In genomic region chr2:10901565-10901964, GRCh38 we compare ENCODE assay signal across 25 cellular contexts. TPM values are rescaled to one million over a fixed set of nuclear protein-coding genes. Genes with fewer than 3 reads are reported as not detected.
DNase-seq lines count a peak whose midpoint lies in the region; ATAC-seq and TF ChIP-seq lines count a peak whose summit lies in the region.
"Had no signal": no experiment of that assay in that cellular context is flagged by ENCODE, and none has a peak within 500 bp of the region (broad histone marks: within the 10 kb centered on the region; RNA-seq: fewer than 3 reads in every experiment).

No MANE protein-coding gene starts in this region.

- no peak overlapping the region for H2BK15ac ChIP-seq in H9 (ENCODE audit: low read depth, low read length)

- H3K18ac ChIP-seq in H9 (ENCODE audit: insufficient read length, low read depth, low read length): no peak overlapping the region

- no peaks in the 10 kb centered on the region for H3K4me1 Mint-ChIP-seq in activated CD8-positive, alpha-beta T cell treated with anti-CD3 and anti-CD28 coated beads for 36 hours (ENCODE audit: low read depth)
- peaks cover 10 to 13% of the 10 kb centered on the region in 2 experiments for H3K4me1 Mint-ChIP-seq in H9
- H3K4me1 Mint-ChIP-seq: immature natural killer cell, T-helper 17 cell had no signal

- no peak overlapping the region for H2BK120ac ChIP-seq in H9 (ENCODE audit: low read depth, low read length, poor library complexity, severe bottlenecking)

- no peak overlapping the region for H4K5ac ChIP-seq in H9 (ENCODE audit: insufficient read length, low read depth, low read length)

- H3K23me2 ChIP-seq in H9 (ENCODE audit: insufficient read length, low read depth, low read length, poor library complexity, severe bottlenecking): no peaks in the 10 kb centered on the region

- H3K27me3 ChIP-seq in HUES48 (ENCODE audit: control insufficient read depth, insufficient read depth, low read length) (no peaks in the 10 kb centered on the region), foreskin keratinocyte (peaks cover 10% of the 10 kb centered on the region), H9 (ENCODE audit: insufficient read depth, low read length) (no peaks in the 10 kb centered on the region)
- H3K27me3 ChIP-seq: BLaER1 treated with 17β-estradiol and CSF1 and Interleukin-3, amounts not matched to agents 10 nM and 100 nM; brain microvascular endothelial cell; Peyer's patch; right atrium auricular region had no signal

- H3K27ac Mint-ChIP-seq in activated CD8-positive, alpha-beta T cell treated with anti-CD3 and anti-CD28 coated beads for 36 hours: no peak overlapping the region
- no peak overlapping the region for H3K27ac Mint-ChIP-seq in H9
- H3K27ac Mint-ChIP-seq: activated naive CD4-positive, alpha-beta T cell treated with anti-CD3 and anti-CD28 coated beads, Interleukin-2, amount 50 U/mL, for 72 hours; immature natural killer cell; T-helper 17 cell had no signal

- H3K36me3 ChIP-seq in HUES48 (ENCODE audit: control insufficient read depth, insufficient read depth, low read length): no peaks in the 10 kb centered on the region
- H3K36me3 ChIP-seq: BLaER1 treated with 17β-estradiol and CSF1 and Interleukin-3, amounts not matched to agents 10 nM and 100 nM; brain microvascular endothelial cell; Peyer's patch; right atrium auricular region had no signal

- H3K9me3 Mint-ChIP-seq in activated CD8-positive, alpha-beta T cell treated with anti-CD3 and anti-CD28 coated beads for 36 hours: no peaks in the 10 kb centered on the region
- peaks cover 19 to 23% of the 10 kb centered on the region in 2 experiments for H3K9me3 Mint-ChIP-seq in H9
- H3K9me3 Mint-ChIP-seq: activated naive CD4-positive, alpha-beta T cell treated with anti-CD3 and anti-CD28 coated beads, Interleukin-2, amount 50 U/mL, for 72 hours; immature natural killer cell had no signal

- CTCF ChIA-PET in activated CD8-positive, alpha-beta T cell treated with anti-CD3 and anti-CD28 coated beads for 36 hours (lab: Charles Lee): interaction anchor here (0.6 to 1.8 kb wide), 3 partner anchors 8 to 66 kb away, joined by 3 to 4 read pairs (median 3); no protein-coding TSS in a partner anchor

- no peak overlapping the region for H2BK20ac ChIP-seq in H9 (ENCODE audit: low read depth, low read length, poor library complexity, severe bottlenecking)

- no peak overlapping the region for H4K91ac ChIP-seq in H9 (ENCODE audit: insufficient read length, low read depth, low read length)

- ATAC-seq in foreskin keratinocyte (peak; percentile 23), HG03342 (IDR thresholded peaks at IDR 0.05; ENCODE audit: unreplicated experiment) (no peak)
- ATAC-seq in activated CD8-positive, alpha-beta T cell treated with anti-CD3 and anti-CD28 coated beads for 36 hours: no peak
- ATAC-seq: activated CD4-positive, CD25-positive, alpha-beta regulatory T cell treated with anti-CD3 and anti-CD28 coated beads, Interleukin-2, amount 50 U/mL, for 24 hours; activated naive CD4-positive, alpha-beta T cell treated with anti-CD3 and anti-CD28 coated beads, Interleukin-2, amount 50 U/mL, for 72 hours; stimulated activated naive CD8-positive, alpha-beta T cell treated with anti-CD3 and anti-CD28 coated beads, Interleukin-15, Interleukin-2, amounts not matched to agents 100 U/mL and 50 U/mL, for 24 hours; T-helper 17 cell had no signal

- POLR2A ChIA-PET in activated CD8-positive, alpha-beta T cell treated with anti-CD3 and anti-CD28 coated beads for 36 hours (lab: Charles Lee): interaction anchor here (0.6 kb wide), 1 partner anchor 22 kb away, joined by 3 read pairs; no protein-coding TSS in a partner anchor

- H3K27ac ChIP-seq in HUES48 (ENCODE audit: low read depth, low read length) (peak overlapping the region; percentile 12), foreskin keratinocyte (no peak overlapping the region), H9 (ENCODE audit: insufficient read length, low read depth, low read length) (no peak overlapping the region)
- H3K27ac ChIP-seq: BLaER1 treated with 17β-estradiol and CSF1 and Interleukin-3, amounts not matched to agents 10 nM and 100 nM; brain microvascular endothelial cell; right atrium auricular region had no signal

- WGBS in H9 (ENCODE audit: extremely low coverage, insufficient read length, low lambda C conversion rate): no CpG with 5 or more reads among the region's 4 CpGs

- H3T11ph ChIP-seq in H9 (ENCODE audit: low read length): no peak overlapping the region

- H3K27me3 Mint-ChIP-seq in activated CD8-positive, alpha-beta T cell treated with anti-CD3 and anti-CD28 coated beads for 36 hours: peaks cover 4% of the 10 kb centered on the region
- peaks cover 3% of the 10 kb centered on the region for H3K27me3 Mint-ChIP-seq in H9 (ENCODE audit: low read depth)

- no peaks in the 10 kb centered on the region for H4K20me1 ChIP-seq in H9 (ENCODE audit: control insufficient read depth, insufficient read depth, insufficient read length)
- H4K20me1 ChIP-seq: BLaER1 treated with 17β-estradiol and CSF1 and Interleukin-3, amounts not matched to agents 10 nM and 100 nM had no signal

- H2BK12ac ChIP-seq in H9 (ENCODE audit: insufficient read length, low read depth, low read length): no peak overlapping the region

- H3K4me3 Mint-ChIP-seq in activated CD8-positive, alpha-beta T cell treated with anti-CD3 and anti-CD28 coated beads for 36 hours: no peak overlapping the region
- 0 out of 5 replicates have a peak overlapping the region, but pooled peaks of 1 of the 2 experiments have one; percentile 14 for H3K4me3 Mint-ChIP-seq in H9
- H3K4me3 Mint-ChIP-seq: immature natural killer cell, T-helper 17 cell had no signal

- H3K14ac ChIP-seq in H9 (ENCODE audit: insufficient read depth, low read length): no peak overlapping the region

- H3K56ac ChIP-seq in H9 (ENCODE audit: insufficient read length, low read depth, low read length): no peak overlapping the region

- DNase-seq in Ammon's horn (ENCODE audit: low spot score) (peak; percentile 42), NCI-H748 treated with DMSO at 0.1 percent for 48 hours (lab: John Stamatoyannopoulos, UW) (peak; percentile 69), foreskin keratinocyte (no peak), ecto neural progenitor cell (ENCODE audit: low spot score) (no peak), H9 (no peak)
- DNase-seq in activated CD8-positive, alpha-beta T cell treated with anti-CD3 and anti-CD28 coated beads for 36 hours: no peak
- DNase-seq: activated CD4-positive, alpha-beta T cell treated with anti-CD3 and anti-CD28 coated beads, Interleukin-2, amount 50 U/mL, for 4 hours; amygdala; brain microvascular endothelial cell; cerebellar nuclear complex; DMS79; GF-D8; immature natural killer cell; NCI-H1048; NCI-H446; stimulated activated naive CD8-positive, alpha-beta T cell treated with anti-CD3 and anti-CD28 coated beads, Interleukin-15, Interleukin-2, amounts not matched to agents 100 U/mL and 50 U/mL, for 24 hours; T-helper 17 cell had no signal

- no peak overlapping the region for H3K4ac ChIP-seq in H9 (ENCODE audit: low read depth, low read length)

- no peaks in the 10 kb centered on the region for H3K79me1 ChIP-seq in H9 (ENCODE audit: insufficient read depth, low read depth, low read length, poor library complexity, severe bottlenecking)

- no peaks in the 10 kb centered on the region for H3K4me1 ChIP-seq in HUES48 (ENCODE audit: control insufficient read depth, insufficient read depth, low read length)
- peaks cover 4% of the 10 kb centered on the region for H3K4me1 ChIP-seq in foreskin keratinocyte
- H3K4me1 ChIP-seq in H9 (ENCODE audit: insufficient read depth, low read length): no peaks in the 10 kb centered on the region

- H3K9ac ChIP-seq in HUES48 (ENCODE audit: low read depth, low read length): no peak overlapping the region
- no peak overlapping the region for H3K9ac ChIP-seq in H9 (ENCODE audit: extremely low read depth, insufficient read length, low read length)
- H3K9ac ChIP-seq: BLaER1 treated with 17β-estradiol and CSF1 and Interleukin-3, amounts not matched to agents 10 nM and 100 nM had no signal

- TF ChIP-seq CTCF in foreskin keratinocyte (conservative IDR thresholded peaks at IDR 0.05) (no peak), H9 (conservative IDR thresholded peaks at IDR 0.05) (no peak)
- TF ChIP-seq CTCF in activated CD8-positive, alpha-beta T cell treated with anti-CD3 and anti-CD28 coated beads for 36 hours (IDR thresholded peaks at IDR 0.05): no peak

- no peak overlapping the region for H3K23ac ChIP-seq in H9 (ENCODE audit: insufficient read length, low read depth, low read length)

- no peak overlapping the region for H2AK5ac ChIP-seq in H9 (ENCODE audit: insufficient read length, low read length)

- no peak overlapping the region for H2AFZ ChIP-seq in H9 (ENCODE audit: low read length)

- intact Hi-C loops in activated CD8-positive, alpha-beta T cell treated with anti-CD3 and anti-CD28 coated beads for 36 hours (cut with micrococcal nuclease): no loop called here

- no peak overlapping the region for H3K4me2 ChIP-seq in H9 (ENCODE audit: insufficient read depth, insufficient read length, low read length)
- H3K4me2 ChIP-seq: smooth muscle cell had no signal

- no peak overlapping the region for H3K4me3 ChIP-seq in HUES48 (ENCODE audit: low read depth, low read length)
- H3K4me3 ChIP-seq: BLaER1 treated with 17β-estradiol and CSF1 and Interleukin-3, amounts not matched to agents 10 nM and 100 nM; Peyer's patch; right atrium auricular region; smooth muscle cell had no signal

- H2BK5ac ChIP-seq in H9 (ENCODE audit: insufficient read length, low read length): no peak overlapping the region

- no peak overlapping the region for H4K8ac ChIP-seq in H9 (replicated peaks; ENCODE audit: insufficient read length, low read depth, low read length)

- no peaks in the 10 kb centered on the region for H3K36me3 Mint-ChIP-seq in activated CD8-positive, alpha-beta T cell treated with anti-CD3 and anti-CD28 coated beads for 36 hours (ENCODE audit: low read depth)
- H3K36me3 Mint-ChIP-seq in H9 (ENCODE audit: insufficient read depth in 1 of 3, low read depth in 3 of 3): peaks cover 2 to 14% (median 9%) of the 10 kb centered on the region in 3 experiments; a peak in 6 of 7 replicates
- H3K36me3 Mint-ChIP-seq: activated naive CD4-positive, alpha-beta T cell treated with anti-CD3 and anti-CD28 coated beads, Interleukin-2, amount 50 U/mL, for 72 hours; immature natural killer cell had no signal

- H3K79me2 ChIP-seq in H9 (ENCODE audit: insufficient read depth, low read length): no peaks in the 10 kb centered on the region

- no peaks in the 10 kb centered on the region; the same call in 1 of the 2 replicates for H3K9me3 ChIP-seq in HUES48 (ENCODE audit: control insufficient read depth, insufficient read depth, low read length)
- no peaks in the 10 kb centered on the region for H3K9me3 ChIP-seq in H9 (ENCODE audit: control insufficient read depth, low read depth, low read length)
- H3K9me3 ChIP-seq: Peyer's patch, right atrium auricular region had no signal

RNA-seq across cellular contexts. Expression of gene KCNF1, which starts 10.2 kb away (rescaled TPM):
- total RNA-seq in foreskin keratinocyte (0.04 TPM in 1 of 2 replicates, not detected in the other), H9 (2021) (3.2 and 4.8 TPM in 2 replicates)
- polyA plus RNA-seq in foreskin keratinocyte: 0.02 and 0.07 TPM in 2 replicates
- total RNA-seq in activated CD8-positive, alpha-beta T cell treated with anti-CD3 and anti-CD28 coated beads for 36 hours: not detected
- total RNA-seq: activated naive CD4-positive, alpha-beta T cell treated with anti-CD3 and anti-CD28 coated beads, Interleukin-2, amount 50 U/mL, for 72 hours; smooth muscle cell; T-helper 17 cell had no signal
- polyA plus RNA-seq: immature natural killer cell had no signal

Comparison
In these comparisons a context has a peak if more than half of its experiments do, and no peak if none do; other contexts are left out.
1. DNase-seq: peak in Ammon's horn (single experiment) and NCI-H748 treated with DMSO at 0.1 percent for 48 hours (single experiment); none in foreskin keratinocyte (0 of 2), activated CD8-positive, alpha-beta T cell treated with anti-CD3 and anti-CD28 coated beads for 36 hours (single experiment), ecto neural progenitor cell (single experiment) and H9 (single experiment).